10 cellular contexts compared by ENCODE assay signal in the genomic region with DNA sequence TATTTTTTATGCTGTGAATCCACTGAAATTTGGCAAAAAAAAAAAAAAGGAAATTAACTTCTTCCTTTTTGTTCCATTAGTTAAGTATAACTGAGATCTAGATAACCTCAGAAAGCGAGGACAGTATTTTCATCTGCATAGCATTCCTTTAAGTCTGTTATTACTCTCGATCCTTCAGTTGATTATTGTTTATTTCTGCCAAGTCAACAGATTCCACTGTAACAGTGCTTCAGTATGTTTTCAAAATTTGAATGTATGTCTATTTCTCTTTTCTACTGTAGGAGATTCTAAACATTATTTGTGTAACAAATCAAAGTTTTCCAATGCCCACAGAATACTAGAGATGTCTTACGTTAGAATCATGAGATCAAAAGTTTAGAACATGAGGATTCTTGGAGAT.
"Had no signal": no experiment of that assay in that cellular context is flagged by ENCODE, and none has a peak within 500 bp of the region (broad histone marks: within the 10 kb centered on the region; RNA-seq: fewer than 3 reads in every experiment).

No MANE protein-coding gene starts in this region.

- H3K9me3 Mint-ChIP-seq: GM23338, H9, HFFc6 had no signal

- H2AFZ ChIP-seq: GM23248 had no signal

- H3K4me1 ChIP-seq: HAP-1 had no signal

- H3K27ac Mint-ChIP-seq: GM23338, HFFc6 had no signal

- H3K27ac ChIP-seq: GM23248 had no signal

- ATAC-seq: HCT116 had no signal

- H3K4me2 ChIP-seq: GM23338 had no signal

- DNase-seq: GM23248, GOT3, H7, H9, HCEC 1CT, HFFc6 had no signal

- H3K9ac ChIP-seq: GM23248 had no signal

- H3K4me3 ChIP-seq: GM23248, GM23338, HAP-1 had no signal

- FAIRE-seq: H54 had no signal

- H3K36me3 ChIP-seq: HAP-1 had no signal

- H3K9me3 ChIP-seq: HAP-1 had no signal

- H3K4me3 Mint-ChIP-seq: GM23338, H9, HFFc6 had no signal
